ENCODE assay signal across 22 cellular contexts in the genomic region with DNA sequence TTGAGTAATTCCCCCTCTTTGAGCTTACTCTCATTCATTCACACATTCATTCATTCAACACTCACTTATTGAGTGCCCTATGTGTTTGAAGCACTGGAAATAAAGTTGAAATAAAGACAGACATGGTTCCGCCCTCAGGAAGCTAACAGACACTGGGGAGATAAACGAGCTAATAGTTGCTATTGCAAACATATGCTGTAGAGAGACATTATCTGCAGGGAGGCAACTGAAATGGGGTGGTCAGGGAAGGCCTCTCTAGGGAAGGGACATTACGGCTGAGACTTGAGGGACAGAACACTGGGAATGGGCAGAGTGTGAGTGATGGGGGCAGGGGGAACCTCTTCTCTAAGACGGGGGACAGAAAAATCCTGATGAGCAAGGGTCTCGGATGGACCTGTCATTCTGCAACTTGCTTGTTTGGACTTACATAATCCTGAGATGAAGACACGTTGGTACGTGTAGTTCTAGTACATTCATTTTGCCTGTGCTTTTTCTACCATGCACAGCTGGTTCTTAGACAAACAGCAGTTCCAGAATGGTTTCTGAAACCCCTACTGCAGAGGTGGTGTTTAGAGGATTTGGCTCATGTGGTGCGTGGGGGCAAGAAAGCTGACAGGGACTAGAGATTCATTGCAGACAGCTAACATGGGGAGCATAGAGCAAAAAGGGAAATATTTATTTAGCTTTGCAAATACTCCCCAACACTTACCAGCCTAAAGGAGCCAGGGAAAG.
DNase-seq lines count a peak whose midpoint lies in the region; ATAC-seq and TF ChIP-seq lines count a peak whose summit lies in the region.
"Had no signal": no experiment of that assay in that cellular context is flagged by ENCODE, and none has a peak within 500 bp of the region (broad histone marks: within the 10 kb centered on the region; RNA-seq: fewer than 3 reads in every experiment).

No MANE protein-coding gene starts in this region.

- H3K4me1 ChIP-seq in heart left ventricle: peaks cover 0 to 7% (median 0%) of the 10 kb centered on the region in 12 donors
- H3K4me1 ChIP-seq: Peyer's patch had no signal

- ATAC-seq in heart left ventricle: no peak
- ATAC-seq: activated T-cell treated with anti-CD3 and anti-CD28 coated beads, Interleukin-2, amount 50 U/mL, for 4 hours; HCT116 had no signal

- DNase-seq in NCI-H1436 (lab: John Stamatoyannopoulos, UW): peak; percentile 58
- DNase-seq in NCI-H1436 treated with DMSO at 0.1 percent for 48 hours (lab: John Stamatoyannopoulos, UW): no peak
- DNase-seq in NCI-H2171 treated with DMSO at 0.1 percent for 48 hours (lab: John Stamatoyannopoulos, UW): peak; percentile 82
- peak; percentile 58 for DNase-seq in epithelial cell of esophagus (ENCODE audit: low read depth)
- no peak for DNase-seq in progenitor cell of endocrine pancreas (ENCODE audit: low spot score, unreplicated experiment)
- no peak for DNase-seq in GF-D8 (lab: John Stamatoyannopoulos, UW)
- no peak for DNase-seq in heart left ventricle
- no peak for DNase-seq in activated CD8-positive, alpha-beta memory T cell treated with anti-CD3 and anti-CD28 coated beads for 24 hours
- DNase-seq: 8988T; activated CD4-positive, alpha-beta T cell treated with anti-CD3 and anti-CD28 coated beads, Interleukin-2, amount 50 U/mL, for 48 hours; activated naive CD4-positive, alpha-beta T cell treated with anti-CD3 and anti-CD28 coated beads, Interleukin-2, amount 50 U/mL, for 16 hours; activated T-cell treated with anti-CD3 and anti-CD28 coated beads, Interleukin-2, amount 50 U/mL, for 4 hours; erythroblast; NCI-H187 treated with DMSO at 0.1 percent for 48 hours; Peyer's patch; stomach; SW 1271 had no signal

- peak overlapping the region; percentile 68 for H3K27ac Mint-ChIP-seq in progenitor cell of endocrine pancreas

- H3K9me3 Mint-ChIP-seq in progenitor cell of endocrine pancreas (ENCODE audit: low read depth): no peaks in the 10 kb centered on the region
- H3K9me3 Mint-ChIP-seq: activated T-cell treated with anti-CD3 and anti-CD28 coated beads, Interleukin-2, amount 50 U/mL, for 4 hours; neural crest cell had no signal

- H3K36me3 ChIP-seq in heart left ventricle: no peaks in the 10 kb centered on the region
- H3K36me3 ChIP-seq: BLaER1 treated with 17β-estradiol and CSF1 and Interleukin-3, amounts not matched to agents 10 nM and 100 nM; brain microvascular endothelial cell; Peyer's patch; right atrium auricular region; stomach had no signal

- peak overlapping the region; percentile 3 for H3K4me3 Mint-ChIP-seq in progenitor cell of endocrine pancreas (ENCODE audit: low read depth)
- H3K4me3 Mint-ChIP-seq: activated T-cell treated with anti-CD3 and anti-CD28 coated beads, Interleukin-2, amount 50 U/mL, for 4 hours had no signal

- H3K4me3 ChIP-seq in epithelial cell of esophagus (ENCODE audit: low read length) (no peak overlapping the region), heart left ventricle (no peak overlapping the region)
- H3K4me3 ChIP-seq: BLaER1 treated with 17β-estradiol and CSF1 and Interleukin-3, amounts not matched to agents 10 nM and 100 nM; Peyer's patch; right atrium auricular region; stomach had no signal

- 42 to 60% (median 44%) methylated on average over 8 of the region's 8 CpGs for WGBS in heart left ventricle, 4 donors

- H3K36me3 Mint-ChIP-seq in progenitor cell of endocrine pancreas (ENCODE audit: insufficient read depth): no peaks in the 10 kb centered on the region

- peaks cover 4% of the 10 kb centered on the region for H3K27me3 Mint-ChIP-seq in progenitor cell of endocrine pancreas

- H3K9me3 ChIP-seq in heart left ventricle: no peaks in the 10 kb centered on the region
- H3K9me3 ChIP-seq: BLaER1 treated with 17β-estradiol and CSF1 and Interleukin-3, amounts not matched to agents 10 nM and 100 nM; Peyer's patch; right atrium auricular region; stomach had no signal

- H3K27ac ChIP-seq in heart left ventricle: no peak overlapping the region
- H3K27ac ChIP-seq: BLaER1 treated with 17β-estradiol and CSF1 and Interleukin-3, amounts not matched to agents 10 nM and 100 nM; brain microvascular endothelial cell; Peyer's patch; right atrium auricular region; stomach had no signal

- H3K4me1 Mint-ChIP-seq in progenitor cell of endocrine pancreas (ENCODE audit: low read depth): peaks cover 18% of the 10 kb centered on the region

- intact Hi-C loops in heart left ventricle (cut with DNase I): no loop called here

- no peak for TF ChIP-seq POLR2A in heart left ventricle (IDR thresholded peaks at IDR 0.05)

- H3K27me3 ChIP-seq in heart left ventricle: peaks cover 0 to 27% (median 11%) of the 10 kb centered on the region in 9 donors
- H3K27me3 ChIP-seq: Peyer's patch had no signal

- no peak for TF ChIP-seq CTCF in epithelial cell of esophagus (IDR thresholded peaks at IDR 0.05; ENCODE audit: insufficient read depth, low read depth, low read length, missing control alignments)
- TF ChIP-seq CTCF in progenitor cell of endocrine pancreas (IDR thresholded peaks at IDR 0.05; ENCODE audit: unreplicated experiment): no peak
- TF ChIP-seq CTCF in heart left ventricle (IDR thresholded peaks at IDR 0.05): no peak

Comparison
In these comparisons a context has a peak if more than half of its experiments do, and no peak if none do; other contexts are left out.
1. DNase-seq: peak in NCI-H1436 (single experiment), NCI-H2171 treated with DMSO at 0.1 percent for 48 hours (single experiment) and epithelial cell of esophagus (single experiment); none in NCI-H1436 treated with DMSO at 0.1 percent for 48 hours (single experiment), progenitor cell of endocrine pancreas (single experiment), GF-D8 (single experiment), heart left ventricle (0 of 5) and activated CD8-positive, alpha-beta memory T cell treated with anti-CD3 and anti-CD28 coated beads for 24 hours (single experiment).